ENCODE assay signal across 16 cellular contexts in genomic region chr17:13106171-13106570, GRCh38.
A peak's percentile ranks its signal among the peaks of the same experiment; 100 is the strongest.
DNase-seq lines count a peak whose midpoint lies in the region; ATAC-seq lines count a peak whose summit lies in the region.
"Had no signal": no experiment of that assay in that cellular context is flagged by ENCODE, and none has a peak within 500 bp of the region (broad histone marks: within the 10 kb centered on the region; RNA-seq: fewer than 3 reads in every experiment).

No MANE protein-coding gene starts in this region.

- intact Hi-C loops in left ventricle myocardium superior (cut with micrococcal nuclease): no loop called here

- H3K4me3 ChIP-seq in SJSA1: no peak overlapping the region

- DNase-seq in NCI-H748 (lab: John Stamatoyannopoulos, UW; ENCODE audit: unreplicated experiment) (peak; percentile 63), NCI-H748 treated with DMSO at 0.1 percent for 48 hours (lab: John Stamatoyannopoulos, UW) (no peak), NCI-H1436 treated with DMSO at 0.1 percent for 48 hours (lab: John Stamatoyannopoulos, UW) (peak; percentile 4), SJSA1 (ENCODE audit: low read depth in 1 of 2, low spot score in 2 of 2) (peak; percentile 85 to 87), left ventricle myocardium superior (no peak), NCI-H510A treated with DMSO at 0.1 percent for 48 hours (lab: John Stamatoyannopoulos, UW) (no peak)
- DNase-seq: CD8-positive, alpha-beta T cell; EL; H7; NCI-H1417 treated with DMSO at 0.1 percent for 48 hours; NCI-H526; Right ventricle myocardium superior; T-helper 17 cell had no signal

- no peaks in the 10 kb centered on the region for H3K36me3 ChIP-seq in SJSA1

- ATAC-seq in left ventricle myocardium superior (no peak), HG03439 (IDR thresholded peaks at IDR 0.05; ENCODE audit: unreplicated experiment) (no peak), GM19455 (IDR thresholded peaks at IDR 0.05; ENCODE audit: unreplicated experiment) (no peak)
- ATAC-seq: CD8-positive, alpha-beta T cell; Panc1; T-helper 17 cell had no signal

- no peaks in the 10 kb centered on the region; the same call in 1 of the 2 replicates for H3K9me3 ChIP-seq in SJSA1 (replicated peaks)

- peaks cover 44% of the 10 kb centered on the region for H3K4me1 ChIP-seq in SJSA1 (replicated peaks)

- peak overlapping the region; percentile 81 for H3K27ac ChIP-seq in SJSA1

- H3K27me3 ChIP-seq in SJSA1 (replicated peaks): no peaks in the 10 kb centered on the region

Comparison
In these comparisons a context has a peak if more than half of its experiments do, and no peak if none do; other contexts are left out.
1. DNase-seq: peak in NCI-H748 (single experiment), NCI-H1436 treated with DMSO at 0.1 percent for 48 hours (single experiment) and SJSA1 (2 of 2); none in NCI-H748 treated with DMSO at 0.1 percent for 48 hours (single experiment), left ventricle myocardium superior (single experiment) and NCI-H510A treated with DMSO at 0.1 percent for 48 hours (single experiment).